ENCODE assay signal across 8 cellular contexts in the genomic region with DNA sequence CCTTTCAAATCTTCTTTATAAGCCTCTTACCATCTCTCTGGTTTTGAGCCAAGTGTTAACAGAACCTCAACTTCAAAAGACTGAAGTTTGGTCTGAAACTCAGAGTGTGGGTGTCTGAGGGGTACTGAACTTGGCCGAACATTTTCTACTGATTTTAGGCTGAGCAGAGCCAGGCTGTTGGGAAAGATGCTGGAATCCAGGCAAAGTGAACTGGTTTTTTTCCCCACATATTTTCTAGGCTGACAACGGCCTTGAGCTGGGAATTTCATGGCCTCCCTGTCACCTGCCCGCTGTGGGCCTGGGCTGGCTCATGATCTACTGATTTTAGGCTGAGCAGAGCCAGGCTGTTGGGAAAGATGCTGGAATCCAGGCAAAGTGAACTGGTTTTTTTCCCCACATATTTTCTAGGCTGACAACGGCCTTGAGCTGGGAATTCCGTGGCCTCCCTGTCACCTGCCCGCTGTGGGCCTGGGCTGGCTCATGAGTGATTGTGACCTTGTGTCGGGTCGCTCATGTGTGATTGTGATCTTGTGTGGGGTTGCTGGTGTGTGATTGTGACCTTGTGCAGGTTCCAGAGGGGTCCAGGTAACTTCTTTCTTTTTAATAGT.
A peak's percentile ranks its signal among the peaks of the same experiment; 100 is the strongest.
DNase-seq lines count a peak whose midpoint lies in the region; ATAC-seq and TF ChIP-seq lines count a peak whose summit lies in the region.
"Not testable (repeated sequence)": the region's sequence is repeated elsewhere in the genome, so short reads cannot be mapped to it uniquely, and the experiment has no call there.

No MANE protein-coding gene starts in this region.

- not testable (repeated sequence) for TF ChIP-seq EP300 in upper lobe of left lung (IDR thresholded peaks at IDR 0.05)

- not testable (repeated sequence) for H3K4me1 ChIP-seq in endodermal cell (ENCODE audit: control insufficient read depth, insufficient read depth, low read length); left lung; upper lobe of left lung

- H3K36me3 Mint-ChIP-seq in endodermal cell (ENCODE audit: low read depth), result not testable (repeated sequence)
- peaks cover 12% of the 10 kb centered on the region for H3K36me3 Mint-ChIP-seq in natural killer cell treated with Interleukin-12 subunit alpha and Interleukin-12 subunit beta and Interleukin-15 and Interleukin-18, amount 100 ng/mL, for 72 hours

- peaks cover 16% of the 10 kb centered on the region for H3K4me1 Mint-ChIP-seq in endodermal cell
- peaks cover 11 to 16% of the 10 kb centered on the region in 2 donors for H3K4me1 Mint-ChIP-seq in natural killer cell treated with Interleukin-12 subunit alpha and Interleukin-12 subunit beta and Interleukin-15 and Interleukin-18, amount 100 ng/mL, for 72 hours (ENCODE audit: low read depth in 2 of 2)

- not testable (repeated sequence) for H3K4me3 ChIP-seq in endodermal cell (ENCODE audit: low read length); left lung; upper lobe of left lung

- ATAC-seq in left lung (peak; percentile 40), upper lobe of left lung (ENCODE audit: low FRiP score in 2 of 2) (peak; percentile 7 to 45)
- ATAC-seq in natural killer cell treated with Interleukin-12 subunit alpha and Interleukin-12 subunit beta and Interleukin-15 and Interleukin-18, amount 100 ng/mL, for 72 hours, result not testable (repeated sequence)

- intact Hi-C loops in cardiac septum (cut with DNase I); left lung (cut with DNase I): not testable (repeated sequence)

- H3K27ac ChIP-seq in RWPE1, result peak overlapping the region; percentile 72
- H3K27ac ChIP-seq in endodermal cell (ENCODE audit: low read depth, low read length); left lung; upper lobe of left lung: not testable (repeated sequence)

- 20 to 61% methylated on average over 1 to 7 of the region's 8 CpGs for WGBS in endodermal cell (ENCODE audit: insufficient coverage in 1 of 2, insufficient read length in 1 of 2), 2 experiments
- 55 to 71% methylated on average over 8 of the region's 8 CpGs for WGBS in upper lobe of left lung, 2 donors

- TF ChIP-seq POLR2A in upper lobe of left lung (IDR thresholded peaks at IDR 0.05), result not testable (repeated sequence)

- not testable (repeated sequence) for H3K9me3 Mint-ChIP-seq in endodermal cell; natural killer cell treated with Interleukin-12 subunit alpha and Interleukin-12 subunit beta and Interleukin-15 and Interleukin-18, amount 100 ng/mL, for 72 hours

- not testable (repeated sequence) for H3K27me3 ChIP-seq in endodermal cell (ENCODE audit: control insufficient read depth, insufficient read depth, low read length, poor library complexity, severe bottlenecking); left lung; upper lobe of left lung

- peaks cover 47% of the 10 kb centered on the region for H3K27me3 Mint-ChIP-seq in endodermal cell (ENCODE audit: insufficient read depth)
- not testable (repeated sequence) for H3K27me3 Mint-ChIP-seq in natural killer cell treated with Interleukin-12 subunit alpha and Interleukin-12 subunit beta and Interleukin-15 and Interleukin-18, amount 100 ng/mL, for 72 hours

- POLR2A ChIA-PET in RWPE1 (lab: Yijun Ruan, JAX; ENCODE audit: low non-redundant PET), result not testable (repeated sequence)

- peak overlapping the region; percentile 32 for H3K27ac Mint-ChIP-seq in endodermal cell
- H3K27ac Mint-ChIP-seq in natural killer cell treated with Interleukin-12 subunit alpha and Interleukin-12 subunit beta and Interleukin-15 and Interleukin-18, amount 100 ng/mL, for 72 hours, result not testable (repeated sequence)

- H3K9me3 ChIP-seq in endodermal cell (ENCODE audit: control insufficient read depth, low read length); left lung; upper lobe of left lung: not testable (repeated sequence)

- H3K9ac ChIP-seq in endodermal cell (ENCODE audit: extremely low read depth, low read length, poor library complexity, severe bottlenecking), result not testable (repeated sequence)

- H3K4me3 Mint-ChIP-seq in endodermal cell; natural killer cell treated with Interleukin-12 subunit alpha and Interleukin-12 subunit beta and Interleukin-15 and Interleukin-18, amount 100 ng/mL, for 72 hours: not testable (repeated sequence)

- not testable (repeated sequence) for TF ChIP-seq CTCF in RWPE1 (conservative IDR thresholded peaks at IDR 0.05; ENCODE audit: low read depth); endodermal cell (conservative IDR thresholded peaks at IDR 0.05); left lung (IDR thresholded peaks at IDR 0.05); upper lobe of left lung (IDR thresholded peaks at IDR 0.05)

- DNase-seq in COLO668 (lab: John Stamatoyannopoulos, UW; ENCODE audit: unreplicated experiment) (peak; percentile 55), endodermal cell (peak; percentile 41), cardiac septum (ENCODE audit: low spot score) (peak; percentile 27), retina (peak; percentile 23)
- not testable (repeated sequence) for DNase-seq in RWPE1 (ENCODE audit: low spot score); left lung; upper lobe of left lung
- DNase-seq in natural killer cell treated with Interleukin-12 subunit alpha and Interleukin-12 subunit beta and Interleukin-15 and Interleukin-18, amount 100 ng/mL, for 72 hours (ENCODE audit: low spot score), result peak; percentile 38

- CTCF ChIA-PET in RWPE1 (lab: Yijun Ruan, JAX), result not testable (repeated sequence)

- not testable (repeated sequence) for H3K36me3 ChIP-seq in endodermal cell (ENCODE audit: control insufficient read depth, insufficient read depth, low read length); left lung; upper lobe of left lung
